In the genomic region with DNA sequence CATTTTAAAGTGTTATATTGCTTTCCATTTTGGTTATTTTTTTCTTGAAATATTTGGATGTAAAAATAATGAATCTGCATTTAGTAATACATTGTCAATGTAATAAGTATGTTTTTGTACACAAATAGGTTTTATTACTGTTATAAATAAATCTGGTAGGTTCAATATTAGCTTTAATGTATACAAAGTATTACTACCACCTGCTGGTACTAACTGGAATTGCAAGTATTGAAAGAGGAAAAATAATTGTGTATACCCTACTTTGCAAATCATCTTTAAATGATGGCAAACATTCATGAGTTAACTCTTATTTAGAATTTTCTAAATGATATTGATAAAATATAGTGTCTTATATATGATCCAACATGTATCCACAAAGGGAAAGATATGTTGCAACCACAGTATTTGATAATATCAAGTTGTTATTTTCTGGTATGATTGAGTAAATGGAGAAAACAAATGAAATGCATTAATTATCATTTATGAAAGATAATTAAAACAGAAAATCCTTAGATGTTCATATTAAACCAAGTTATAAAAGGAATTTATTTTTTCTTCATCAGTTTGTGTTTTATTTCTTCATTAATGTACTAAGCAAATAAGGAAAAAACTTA, we compare ENCODE assay signal across 11 cellular contexts. TPM values are rescaled to one million over a fixed set of nuclear protein-coding genes. Genes with fewer than 3 reads are reported as not detected.
A peak's percentile ranks its signal among the peaks of the same experiment; 100 is the strongest.
DNase-seq lines count a peak whose midpoint lies in the region; ATAC-seq, FAIRE-seq and TF ChIP-seq lines count a peak whose summit lies in the region.
"Had no signal": no experiment of that assay in that cellular context is flagged by ENCODE, and none has a peak within 500 bp of the region (broad histone marks: within the 10 kb centered on the region; RNA-seq: fewer than 3 reads in every experiment).

No MANE protein-coding gene starts in this region.

- in situ Hi-C loops in HAP-1 (cut with MboI; ENCODE audit: low sequenced_read_pairs) = no loop called here

- TF ChIP-seq CTCF in progenitor cell of endocrine pancreas (IDR thresholded peaks at IDR 0.05; ENCODE audit: unreplicated experiment) = peak; percentile 53

- H3K9me3 ChIP-seq in HAP-1 = peaks cover 3% of the 10 kb centered on the region

- peak in 2 of 3 experiments; percentile 11 to 44 for DNase-seq in NCI-H1417 (lab: John Stamatoyannopoulos, UW)
- no peak for DNase-seq in NCI-H1417 treated with DMSO at 0.1 percent for 48 hours (lab: John Stamatoyannopoulos, UW)
- peak; percentile 29 for DNase-seq in MV-4-11 (lab: John Stamatoyannopoulos, UW)
- DNase-seq in progenitor cell of endocrine pancreas (ENCODE audit: low spot score, unreplicated experiment) = no peak
- no peak for DNase-seq in HAP-1 (ENCODE audit: low spot score in 2 of 2)
- no peak for DNase-seq in left colon
- no peak for DNase-seq in activated T-helper 2 cell treated with anti-CD3 and anti-CD28 coated beads, Interferon-gamma antibody, Interleukin-2, Interleukin-4, amounts not matched to agents 10 μg/mL and 5 μg/mL and 100 μg/mL, durations not matched to agents 14 hours and 24 hours and 36 hours (ENCODE audit: low spot score)
- DNase-seq: naive B cell, substantia nigra had no signal

- H3K27me3 Mint-ChIP-seq in progenitor cell of endocrine pancreas = no peaks in the 10 kb centered on the region
- H3K27me3 Mint-ChIP-seq in activated T-helper 2 cell treated with anti-CD3 and anti-CD28 coated beads, Interferon-gamma antibody, Interleukin-2, Interleukin-4, amounts not matched to agents 10 μg/mL and 5 μg/mL and 100 μg/mL, durations not matched to agents 14 hours and 24 hours and 36 hours (ENCODE audit: low read depth) = no peaks in the 10 kb centered on the region
- H3K27me3 Mint-ChIP-seq: CD4-positive, CD25-positive, alpha-beta regulatory T cell; naive B cell had no signal

- peaks cover 1% of the 10 kb centered on the region for H3K36me3 Mint-ChIP-seq in progenitor cell of endocrine pancreas (ENCODE audit: insufficient read depth)
- no peaks in the 10 kb centered on the region for H3K36me3 Mint-ChIP-seq in activated T-helper 2 cell treated with anti-CD3 and anti-CD28 coated beads, Interferon-gamma antibody, Interleukin-2, Interleukin-4, amounts not matched to agents 10 μg/mL and 5 μg/mL and 100 μg/mL, durations not matched to agents 14 hours and 24 hours and 36 hours (ENCODE audit: low read depth)
- H3K36me3 Mint-ChIP-seq: CD4-positive, CD25-positive, alpha-beta regulatory T cell; naive B cell had no signal

- H3K27me3 ChIP-seq in HAP-1 (ENCODE audit: low read depth) = no peaks in the 10 kb centered on the region

- peaks cover 45% of the 10 kb centered on the region for H3K9me3 Mint-ChIP-seq in progenitor cell of endocrine pancreas (ENCODE audit: low read depth)
- H3K9me3 Mint-ChIP-seq in activated T-helper 2 cell treated with anti-CD3 and anti-CD28 coated beads, Interferon-gamma antibody, Interleukin-2, Interleukin-4, amounts not matched to agents 10 μg/mL and 5 μg/mL and 100 μg/mL, durations not matched to agents 14 hours and 24 hours and 36 hours = no peaks in the 10 kb centered on the region
- H3K9me3 Mint-ChIP-seq: CD4-positive, CD25-positive, alpha-beta regulatory T cell; naive B cell had no signal

- intact Hi-C loops in left colon (cut with DNase I, micrococcal nuclease) = no loop called here
- intact Hi-C loops in activated T-helper 2 cell treated with anti-CD3 and anti-CD28 coated beads, Interferon-gamma antibody, Interleukin-2, Interleukin-4, amounts not matched to agents 10 μg/mL and 5 μg/mL and 100 μg/mL, durations not matched to agents 14 hours and 24 hours and 36 hours (cut with micrococcal nuclease) = no loop called here

- no peak overlapping the region for H3K4me3 Mint-ChIP-seq in progenitor cell of endocrine pancreas (ENCODE audit: low read depth)
- no peak overlapping the region for H3K4me3 Mint-ChIP-seq in activated T-helper 2 cell treated with anti-CD3 and anti-CD28 coated beads, Interferon-gamma antibody, Interleukin-2, Interleukin-4, amounts not matched to agents 10 μg/mL and 5 μg/mL and 100 μg/mL, durations not matched to agents 14 hours and 24 hours and 36 hours (ENCODE audit: low read depth)
- H3K4me3 Mint-ChIP-seq: CD4-positive, CD25-positive, alpha-beta regulatory T cell; naive B cell had no signal

- no peak for ATAC-seq in left colon

- no peak overlapping the region for H3K27ac Mint-ChIP-seq in progenitor cell of endocrine pancreas
- H3K27ac Mint-ChIP-seq in activated T-helper 2 cell treated with anti-CD3 and anti-CD28 coated beads, Interferon-gamma antibody, Interleukin-2, Interleukin-4, amounts not matched to agents 10 μg/mL and 5 μg/mL and 100 μg/mL, durations not matched to agents 14 hours and 24 hours and 36 hours = no peak overlapping the region
- H3K27ac Mint-ChIP-seq: CD4-positive, CD25-positive, alpha-beta regulatory T cell; naive B cell had no signal

- FAIRE-seq in colon (lab: Jason Lieb, UNC) = peak; percentile 36

- no peaks in the 10 kb centered on the region for H3K4me1 Mint-ChIP-seq in progenitor cell of endocrine pancreas (ENCODE audit: low read depth)
- no peaks in the 10 kb centered on the region for H3K4me1 Mint-ChIP-seq in activated T-helper 2 cell treated with anti-CD3 and anti-CD28 coated beads, Interferon-gamma antibody, Interleukin-2, Interleukin-4, amounts not matched to agents 10 μg/mL and 5 μg/mL and 100 μg/mL, durations not matched to agents 14 hours and 24 hours and 36 hours (ENCODE audit: low read depth)
- H3K4me1 Mint-ChIP-seq: naive B cell had no signal

- H3K36me3 ChIP-seq in HAP-1 (replicated peaks) = no peaks in the 10 kb centered on the region

- H3K4me1 ChIP-seq in HAP-1 = no peaks in the 10 kb centered on the region

- no peak overlapping the region for H3K4me3 ChIP-seq in HAP-1

RNA-seq across cellular contexts. Expression of a gene that starts 3.2 kb away (rescaled TPM):
- not detected in 2 replicates for total RNA-seq in progenitor cell of endocrine pancreas
- total RNA-seq in left colon = not detected
- not detected in 2 replicates for total RNA-seq in activated T-helper 2 cell treated with anti-CD3 and anti-CD28 coated beads, Interferon-gamma antibody, Interleukin-2, Interleukin-4, amounts not matched to agents 10 μg/mL and 5 μg/mL and 100 μg/mL, durations not matched to agents 14 hours and 24 hours and 36 hours
- total RNA-seq: CD4-positive, CD25-positive, alpha-beta regulatory T cell had no signal

RNA-seq across cellular contexts. Expression of a gene that starts 42.3 kb away (rescaled TPM):
- total RNA-seq in progenitor cell of endocrine pancreas (not detected in 2 replicates), left colon (not detected)
- total RNA-seq in activated T-helper 2 cell treated with anti-CD3 and anti-CD28 coated beads, Interferon-gamma antibody, Interleukin-2, Interleukin-4, amounts not matched to agents 10 μg/mL and 5 μg/mL and 100 μg/mL, durations not matched to agents 14 hours and 24 hours and 36 hours = not detected in 2 replicates
- total RNA-seq: CD4-positive, CD25-positive, alpha-beta regulatory T cell had no signal

RNA-seq across cellular contexts. Expression of a gene that starts 52.6 kb away (rescaled TPM):
- total RNA-seq in progenitor cell of endocrine pancreas (not detected in 2 replicates), left colon (not detected)
- total RNA-seq in activated T-helper 2 cell treated with anti-CD3 and anti-CD28 coated beads, Interferon-gamma antibody, Interleukin-2, Interleukin-4, amounts not matched to agents 10 μg/mL and 5 μg/mL and 100 μg/mL, durations not matched to agents 14 hours and 24 hours and 36 hours = not detected in 2 replicates
- total RNA-seq: CD4-positive, CD25-positive, alpha-beta regulatory T cell had no signal

Comparison
In these comparisons a context has a peak if more than half of its experiments do, and no peak if none do; other contexts are left out.
1. DNase-seq: peak in NCI-H1417 (2 of 3) and MV-4-11 (single experiment); none in NCI-H1417 treated with DMSO at 0.1 percent for 48 hours (single experiment), progenitor cell of endocrine pancreas (single experiment), HAP-1 (0 of 2), left colon (0 of 2) and activated T-helper 2 cell treated with anti-CD3 and anti-CD28 coated beads, Interferon-gamma antibody, Interleukin-2, Interleukin-4, amounts not matched to agents 10 μg/mL and 5 μg/mL and 100 μg/mL, durations not matched to agents 14 hours and 24 hours and 36 hours (single experiment).